9 cellular contexts compared by ENCODE assay signal in the genomic region with DNA sequence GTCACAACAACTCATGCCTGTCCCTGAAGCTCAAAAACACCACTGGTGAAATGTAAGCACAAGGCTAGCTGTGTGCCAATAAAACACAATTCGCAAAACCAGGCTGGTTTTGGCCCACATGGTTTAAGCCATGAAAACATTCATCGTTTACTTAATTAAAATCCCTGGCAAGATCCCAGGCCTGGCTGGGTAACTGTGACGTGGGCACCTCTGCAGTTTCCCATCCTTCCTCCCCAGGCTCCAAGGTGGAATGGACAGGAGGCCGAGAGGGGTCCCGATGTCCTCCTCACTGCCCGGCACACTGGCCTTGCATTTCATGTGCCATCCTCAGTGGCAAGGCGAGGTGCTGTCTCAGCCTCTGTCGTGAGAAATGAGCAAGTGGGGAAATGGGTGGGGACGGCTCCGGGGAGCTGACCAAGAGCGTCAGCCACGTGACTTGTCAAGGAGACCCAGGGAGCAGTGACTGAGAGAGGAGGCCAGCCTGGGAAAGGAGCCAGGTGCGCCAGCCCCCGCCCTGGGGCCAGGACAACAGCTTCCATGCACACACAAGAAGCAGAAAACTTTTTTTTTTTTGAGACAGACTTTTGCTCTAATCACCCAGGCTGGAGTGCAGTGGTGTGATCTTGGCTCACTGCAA.
DNase-seq lines count a peak whose midpoint lies in the region; TF ChIP-seq lines count a peak whose summit lies in the region.
"Had no signal": no experiment of that assay in that cellular context is flagged by ENCODE, and none has a peak within 500 bp of the region (broad histone marks: within the 10 kb centered on the region; RNA-seq: fewer than 3 reads in every experiment).

No MANE protein-coding gene starts in this region.

- intact Hi-C loops in posterior vena cava (cut with DNase I): no loop called here

- no peak overlapping the region for H3K4me3 ChIP-seq in fibroblast of the aortic adventitia (ENCODE audit: low read depth, low read length)

- DNase-seq in COR-L47 (lab: John Stamatoyannopoulos, UW) (peak; percentile 78), NCI-H2196 (lab: John Stamatoyannopoulos, UW; ENCODE audit: unreplicated experiment) (peak; percentile 60), fibroblast of the aortic adventitia (ENCODE audit: low read depth) (peak; percentile 76), posterior vena cava (ENCODE audit: low spot score) (peak; percentile 91), retina (no peak), NCI-H146 treated with DMSO at 0.1 percent for 48 hours (lab: John Stamatoyannopoulos, UW; ENCODE audit: unreplicated experiment) (no peak), iPS-NIHi11 (ENCODE audit: low spot score) (no peak)
- DNase-seq in activated naive CD4-positive, alpha-beta T cell treated with Interleukin-2 at 50 U/mL for 16 hours: no peak
- DNase-seq: Kasumi-1 had no signal

- TF ChIP-seq CTCF in fibroblast of the aortic adventitia (IDR thresholded peaks at IDR 0.05; ENCODE audit: insufficient read depth, low read length): no peak

Comparison
In these comparisons a context has a peak if more than half of its experiments do, and no peak if none do; other contexts are left out.
1. DNase-seq: peak in COR-L47 (single experiment), NCI-H2196 (single experiment), fibroblast of the aortic adventitia (single experiment) and posterior vena cava (single experiment); none in activated naive CD4-positive, alpha-beta T cell treated with Interleukin-2 at 50 U/mL for 16 hours (single experiment), retina (single experiment), NCI-H146 treated with DMSO at 0.1 percent for 48 hours (single experiment) and iPS-NIHi11 (single experiment).